In the genomic region with DNA sequence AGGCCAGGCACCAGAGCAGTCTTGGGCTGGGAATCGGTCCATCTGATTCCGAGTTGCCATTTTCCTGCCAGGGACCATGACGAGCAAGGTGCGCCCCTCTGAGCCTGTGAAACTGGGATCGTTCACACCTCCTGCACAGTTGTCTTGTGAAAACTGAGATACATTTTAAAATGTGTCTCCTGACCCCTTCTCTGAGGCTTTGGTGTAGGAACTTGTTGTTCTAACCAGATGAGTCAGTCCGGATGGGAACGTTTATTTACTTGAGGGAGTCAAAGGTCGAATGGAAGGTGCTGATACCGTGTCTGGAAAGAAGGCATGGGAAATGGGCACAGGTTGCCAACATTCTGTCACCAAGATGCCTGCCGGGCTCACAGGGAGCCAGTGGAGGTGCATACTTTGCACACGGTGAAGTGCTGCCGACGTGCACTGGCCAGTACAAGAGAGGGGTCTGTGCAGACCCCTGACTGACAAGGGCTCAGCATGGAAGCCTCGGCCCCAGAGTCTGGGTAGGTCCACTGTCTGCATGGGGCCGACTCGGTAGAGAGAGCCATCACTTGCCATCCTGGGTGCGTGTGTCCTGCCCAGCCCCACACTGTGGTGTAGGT, we compare ENCODE assay signal across 14 cellular contexts. TPM values are rescaled to one million over a fixed set of nuclear protein-coding genes. Genes with fewer than 3 reads are reported as not detected.
DNase-seq lines count a peak whose midpoint lies in the region; ATAC-seq and TF ChIP-seq lines count a peak whose summit lies in the region.
"Had no signal": no experiment of that assay in that cellular context is flagged by ENCODE, and none has a peak within 500 bp of the region (broad histone marks: within the 10 kb centered on the region; RNA-seq: fewer than 3 reads in every experiment).

No MANE protein-coding gene starts in this region.

- ATAC-seq in esophagus mucosa (peak; percentile 8), HG02588 (IDR thresholded peaks at IDR 0.05; ENCODE audit: unreplicated experiment) (no peak)

- H4K20me1 ChIP-seq in Karpas-422 (ENCODE audit: insufficient read depth, low read depth, low read length): no peaks in the 10 kb centered on the region

- CTCF ChIA-PET in Calu3 (lab: Charles Lee): interaction anchor here (1.6 kb wide), 1 partner anchor 36 kb away, joined by 3 read pairs; no protein-coding TSS in a partner anchor

- DNase-seq in Calu3 (peak; percentile 23), NCI-H460 (ENCODE audit: extremely low read depth, low read depth) (peak; percentile 19), mucosa of gallbladder (ENCODE audit: low spot score) (peak; percentile 44), Karpas-422 (no peak), iPS-NIHi7 (ENCODE audit: extremely low spot score) (no peak), NCI-H69 (lab: John Stamatoyannopoulos, UW) (no peak)
- DNase-seq: naive B cell, SHP77, T-helper 9 cell had no signal

- H3K36me3 ChIP-seq in Karpas-422 (ENCODE audit: insufficient read depth, low read length): no peaks in the 10 kb centered on the region
- H3K36me3 ChIP-seq: tibial nerve had no signal

- no peak overlapping the region for H3K27ac ChIP-seq in Karpas-422 (ENCODE audit: low read length)
- H3K27ac ChIP-seq: epithelial cell of prostate, tibial nerve had no signal

- no TSS peak for BruUV-seq in Calu3 (replicated peaks; lab: Mats Ljungman, UMichigan)

- H3K4me3 ChIP-seq in Karpas-422 (ENCODE audit: low read length): no peak overlapping the region
- H3K4me3 ChIP-seq: tibial nerve had no signal

- H3K9me2 ChIP-seq in Karpas-422 (replicated peaks; ENCODE audit: insufficient read depth, low read length): no peaks in the 10 kb centered on the region

- no peaks in the 10 kb centered on the region for H3K9me3 ChIP-seq in Karpas-422 (ENCODE audit: low read length)
- H3K9me3 ChIP-seq: tibial nerve had no signal

- H3K4me2 ChIP-seq in Karpas-422 (ENCODE audit: low read depth, low read length, poor library complexity, severe bottlenecking): no peak overlapping the region

- H3K36me3 Mint-ChIP-seq in Calu3 (ENCODE audit: insufficient read depth, unreplicated experiment): no peaks in the 10 kb centered on the region
- H3K36me3 Mint-ChIP-seq: naive B cell had no signal

- H3K4me3 Mint-ChIP-seq in Calu3 (ENCODE audit: low read depth, unreplicated experiment): no peak overlapping the region
- H3K4me3 Mint-ChIP-seq: central memory CD8-positive, alpha-beta T cell; naive B cell had no signal

- H3K27me3 Mint-ChIP-seq in Calu3 (ENCODE audit: unreplicated experiment): peaks cover 65% of the 10 kb centered on the region

- no peak overlapping the region for H2AFZ ChIP-seq in Karpas-422 (ENCODE audit: low read length)

- intact Hi-C loops in Calu3 (cut with micrococcal nuclease; ENCODE audit: unreplicated experiment): no loop called here

- H3K4me1 ChIP-seq in Karpas-422 (ENCODE audit: low read length): peaks cover 11% of the 10 kb centered on the region

- no peaks in the 10 kb centered on the region for H3K79me2 ChIP-seq in Karpas-422 (ENCODE audit: low read length)

- H3K9ac ChIP-seq in Karpas-422 (ENCODE audit: low read length): no peak overlapping the region

- H3K4me1 Mint-ChIP-seq in Calu3 (ENCODE audit: low read depth, unreplicated experiment): peaks cover 32% of the 10 kb centered on the region
- H3K4me1 Mint-ChIP-seq: central memory CD8-positive, alpha-beta T cell; naive B cell had no signal

- H3K27me3 ChIP-seq in Karpas-422 (ENCODE audit: low read length): no peaks in the 10 kb centered on the region
- H3K27me3 ChIP-seq: tibial nerve had no signal

- H3K9me3 Mint-ChIP-seq in Calu3 (ENCODE audit: low read depth, unreplicated experiment): no peaks in the 10 kb centered on the region
- H3K9me3 Mint-ChIP-seq: central memory CD8-positive, alpha-beta T cell; naive B cell had no signal

- no peak overlapping the region for H3K27ac Mint-ChIP-seq in Calu3 (ENCODE audit: unreplicated experiment)
- H3K27ac Mint-ChIP-seq: naive B cell had no signal

- TF ChIP-seq CTCF in Calu3 (IDR thresholded peaks at IDR 0.05; ENCODE audit: unreplicated experiment): no peak

RNA-seq across cellular contexts. Expression of gene KCNN3, which starts 7.4 kb away (rescaled TPM):
- total RNA-seq in Calu3 (2022) (0.27 TPM in 1 of 2 replicates, not detected in the other), esophagus mucosa (0.28 TPM), mucosa of gallbladder (3.9 TPM)
- 0.40 and 0.61 TPM in 2 replicates for total RNA-seq in NCI-H460 (2014; rRNA removed; shearing (Covaris generic))
- 0.24 and 3.3 TPM in 2 replicates for polyA plus RNA-seq in NCI-H460 (2014; cell fraction: nucleus; rRNA removed)
- total RNA-seq in Karpas-422 (2014; rRNA removed; shearing (Covaris generic); ENCODE audit: low replicate concordance): 50.0 and 68.2 TPM in 2 replicates

RNA-seq across cellular contexts. Expression of gene PMVK, which starts 59.0 kb away (rescaled TPM):
- total RNA-seq in Calu3 (2022) (43.0 and 47.3 TPM in 2 replicates), esophagus mucosa (55.6 TPM), mucosa of gallbladder (33.0 TPM)
- 9.7 and 14.0 TPM in 2 replicates for total RNA-seq in NCI-H460 (2014; rRNA removed; shearing (Covaris generic))
- 3.9 and 10.8 TPM in 2 replicates for polyA plus RNA-seq in NCI-H460 (2014; cell fraction: nucleus; rRNA removed)
- 11.1 and 14.1 TPM in 2 replicates for total RNA-seq in Karpas-422 (2014; rRNA removed; shearing (Covaris generic); ENCODE audit: low replicate concordance)

Comparison
In these comparisons a context has a peak if more than half of its experiments do, and no peak if none do; other contexts are left out.
1. DNase-seq: peak in Calu3 (single experiment), NCI-H460 (single experiment) and mucosa of gallbladder (single experiment); none in Karpas-422 (single experiment), iPS-NIHi7 (single experiment) and NCI-H69 (single experiment).
2. RNA of gene KCNN3, which starts 7.4 kb away (total RNA-seq): 50.0 to 68.2 TPM in Karpas-422; 3.9 TPM in mucosa of gallbladder (single experiment), 0.40 to 0.61 TPM in NCI-H460, 0.28 TPM in esophagus mucosa (single experiment) and 0.27 TPM in Calu3; every median in the first group is over 10 times any median in the second.